33 cellular contexts compared by ENCODE assay signal in genomic region chr1:119204940-119205339, GRCh38.
"Had no signal": no experiment of that assay in that cellular context is flagged by ENCODE, and none has a peak within 500 bp of the region (broad histone marks: within the 10 kb centered on the region; RNA-seq: fewer than 3 reads in every experiment).

No MANE protein-coding gene starts in this region.

- H3K4me3 Mint-ChIP-seq: activated B cell treated with CpG ODN at 0.5 μM for 24 hours; activated CD4-positive, alpha-beta memory T cell treated with anti-CD3 and anti-CD28 coated beads for 36 hours; activated CD4-positive, alpha-beta T cell treated with anti-CD3 and anti-CD28 coated beads, Interleukin-2, amount 10 ng/mL, durations not matched to agents 24 days and 14 days; activated CD8-positive, alpha-beta T cell treated with anti-CD3 and anti-CD28 coated beads for 36 hours; activated naive CD4-positive, alpha-beta T cell treated with anti-CD3 and anti-CD28 coated beads for 36 hours; activated naive CD8-positive, alpha-beta T cell treated with anti-CD3 and anti-CD28 coated beads for 36 hours; activated T-cell treated with anti-CD3 and anti-CD28 coated beads, Interleukin-2, amount 50 U/mL, for 4 hours; activated T-cell treated with anti-CD3 and anti-CD28 coated beads, Interleukin-2, amount 50 U/mL, for 72 hours; activated T-helper 1 cell treated with anti-CD3 and anti-CD28 coated beads, Interleukin-12 subunit alpha, Interleukin-12 subunit beta, Interleukin-2, Interleukin-4 antibody, amounts not matched to agents 30 ng/mL and 10 ng/mL and 1 ng/mL, durations not matched to agents 14 hours and 24 hours and 36 hours; activated T-helper 17 cell treated with anti-CD3 and anti-CD28 coated beads, Interleukin-2, amount 50 U/mL, for 72 hours; T-helper 2 cell treated with Interferon-gamma antibody and Interleukin-4, amounts not matched to agents 5 μg/mL and 100 μg/mL, for 36 hours had no signal

- H3K4me1 ChIP-seq: adrenal gland, body of pancreas, breast epithelium had no signal

- DNase-seq: activated B cell treated with CpG ODN at 0.5 μM for 24 hours; activated CD4-positive, alpha-beta memory T cell treated with anti-CD3 and anti-CD28 coated beads for 36 hours; activated CD4-positive, alpha-beta T cell treated with anti-CD3 and anti-CD28 coated beads for 4 hours; activated CD4-positive, alpha-beta T cell treated with anti-CD3 and anti-CD28 coated beads, Interleukin-2, amount 10 ng/mL, durations not matched to agents 24 days and 14 days; activated CD4-positive, alpha-beta T cell treated with anti-CD3 and anti-CD28 coated beads, Interleukin-2, amount 50 U/mL, for 1 hour; activated CD4-positive, alpha-beta T cell treated with anti-CD3 and anti-CD28 coated beads, Interleukin-2, amount 50 U/mL, for 4 hours; activated CD4-positive, CD25-positive, alpha-beta regulatory T cell treated with anti-CD3 and anti-CD28 coated beads, Interleukin-2, amount 50 U/mL, for 72 hours; activated CD8-positive, alpha-beta memory T cell treated with anti-CD3 and anti-CD28 coated beads, Interleukin-2, amount 50 U/mL, for 4 hours; activated CD8-positive, alpha-beta T cell treated with anti-CD3 and anti-CD28 coated beads for 36 hours; activated effector memory CD4-positive, alpha-beta T cell treated with anti-CD3 and anti-CD28 coated beads, Interleukin-2, amount 50 U/mL, for 16 hours; activated gamma-delta T cell treated with Interleukin-2 at 50 U/mL for 16 hours; activated naive CD4-positive, alpha-beta T cell; activated naive CD4-positive, alpha-beta T cell treated with anti-CD3 and anti-CD28 coated beads for 36 hours; activated naive CD4-positive, alpha-beta T cell treated with anti-CD3 and anti-CD28 coated beads, Interleukin-2, amount 50 U/mL, for 16 hours; activated naive CD8-positive, alpha-beta T cell treated with anti-CD3 and anti-CD28 coated beads for 36 hours; activated T-cell treated with anti-CD3 and anti-CD28 coated beads for 4 hours; activated T-cell treated with anti-CD3 and anti-CD28 coated beads, Interleukin-2, amount 50 U/mL, for 1 hour; activated T-cell treated with anti-CD3 and anti-CD28 coated beads, Interleukin-2, amount 50 U/mL, for 4 hours; activated T-cell treated with anti-CD3 and anti-CD28 coated beads, Interleukin-2, amount 50 U/mL, for 72 hours; adrenal gland; amniotic stem cell; aorta; body of pancreas; brain microvascular endothelial cell; central memory CD4-positive, alpha-beta T cell; T-helper 2 cell; T-helper 9 cell had no signal

- H3K27me3 ChIP-seq: adrenal gland, body of pancreas, brain microvascular endothelial cell, breast epithelium had no signal

- ATAC-seq: activated CD8-positive, alpha-beta T cell treated with anti-CD3 and anti-CD28 coated beads for 36 hours; activated naive CD4-positive, alpha-beta T cell treated with anti-CD3 and anti-CD28 coated beads, Interleukin-2, amount 50 U/mL, for 72 hours; activated T-cell treated with anti-CD3 and anti-CD28 coated beads, Interleukin-2, amount 50 U/mL, for 4 hours; activated T-cell treated with anti-CD3 and anti-CD28 coated beads, Interleukin-2, amount 50 U/mL, for 72 hours; activated T-helper 17 cell treated with anti-CD3 and anti-CD28 coated beads, Interleukin-2, amount 50 U/mL, for 72 hours; body of pancreas had no signal

- H3K4me3 ChIP-seq: adrenal gland, body of pancreas, breast epithelium had no signal

- H3K36me3 ChIP-seq: adrenal gland, brain microvascular endothelial cell, breast epithelium had no signal

- H3K27ac ChIP-seq: adrenal gland, body of pancreas, brain microvascular endothelial cell, breast epithelium, VCaP had no signal

- H3K27ac Mint-ChIP-seq: activated B cell treated with CpG ODN at 0.5 μM for 24 hours; activated CD4-positive, alpha-beta memory T cell treated with anti-CD3 and anti-CD28 coated beads for 36 hours; activated CD4-positive, alpha-beta T cell treated with anti-CD3 and anti-CD28 coated beads, Interleukin-2, amount 10 ng/mL, durations not matched to agents 24 days and 14 days; activated CD8-positive, alpha-beta T cell treated with anti-CD3 and anti-CD28 coated beads for 36 hours; activated naive CD4-positive, alpha-beta T cell treated with anti-CD3 and anti-CD28 coated beads for 36 hours; activated naive CD4-positive, alpha-beta T cell treated with anti-CD3 and anti-CD28 coated beads, Interleukin-2, amount 50 U/mL, for 72 hours; activated naive CD8-positive, alpha-beta T cell treated with anti-CD3 and anti-CD28 coated beads for 36 hours; activated T-cell treated with anti-CD3 and anti-CD28 coated beads, Interleukin-2, amount 50 U/mL, for 72 hours; activated T-helper 1 cell treated with anti-CD3 and anti-CD28 coated beads, Interleukin-12 subunit alpha, Interleukin-12 subunit beta, Interleukin-2, Interleukin-4 antibody, amounts not matched to agents 30 ng/mL and 10 ng/mL and 1 ng/mL, durations not matched to agents 14 hours and 24 hours and 36 hours; activated T-helper 17 cell treated with anti-CD3 and anti-CD28 coated beads, Interleukin-2, amount 50 U/mL, for 72 hours; T-helper 2 cell treated with Interferon-gamma antibody and Interleukin-4, amounts not matched to agents 5 μg/mL and 100 μg/mL, for 36 hours had no signal

- H3K4me1 Mint-ChIP-seq: activated B cell treated with CpG ODN at 0.5 μM for 24 hours; activated CD4-positive, alpha-beta T cell treated with anti-CD3 and anti-CD28 coated beads, Interleukin-2, amount 10 ng/mL, durations not matched to agents 24 days and 14 days; activated naive CD8-positive, alpha-beta T cell treated with anti-CD3 and anti-CD28 coated beads for 36 hours; activated T-helper 17 cell treated with anti-CD3 and anti-CD28 coated beads, Interleukin-2, amount 50 U/mL, for 72 hours had no signal

- H3K9me3 ChIP-seq: adrenal gland, body of pancreas had no signal

- H3K9me3 Mint-ChIP-seq: activated CD4-positive, alpha-beta T cell treated with anti-CD3 and anti-CD28 coated beads, Interleukin-2, amount 10 ng/mL, durations not matched to agents 24 days and 14 days; activated T-helper 1 cell treated with anti-CD3 and anti-CD28 coated beads, Interleukin-12 subunit alpha, Interleukin-12 subunit beta, Interleukin-2, Interleukin-4 antibody, amounts not matched to agents 30 ng/mL and 10 ng/mL and 1 ng/mL, durations not matched to agents 14 hours and 24 hours and 36 hours; activated T-helper 17 cell treated with anti-CD3 and anti-CD28 coated beads, Interleukin-2, amount 50 U/mL, for 72 hours had no signal

- H3K27me3 Mint-ChIP-seq: activated B cell treated with CpG ODN at 0.5 μM for 24 hours; activated CD4-positive, alpha-beta memory T cell treated with anti-CD3 and anti-CD28 coated beads for 36 hours; activated CD4-positive, alpha-beta T cell treated with anti-CD3 and anti-CD28 coated beads, Interleukin-2, amount 10 ng/mL, durations not matched to agents 24 days and 14 days; activated CD8-positive, alpha-beta T cell treated with anti-CD3 and anti-CD28 coated beads for 36 hours; activated naive CD8-positive, alpha-beta T cell treated with anti-CD3 and anti-CD28 coated beads for 36 hours; activated T-helper 17 cell treated with anti-CD3 and anti-CD28 coated beads, Interleukin-2, amount 50 U/mL, for 72 hours had no signal
